6 cellular contexts compared by ENCODE assay signal in the genomic region with DNA sequence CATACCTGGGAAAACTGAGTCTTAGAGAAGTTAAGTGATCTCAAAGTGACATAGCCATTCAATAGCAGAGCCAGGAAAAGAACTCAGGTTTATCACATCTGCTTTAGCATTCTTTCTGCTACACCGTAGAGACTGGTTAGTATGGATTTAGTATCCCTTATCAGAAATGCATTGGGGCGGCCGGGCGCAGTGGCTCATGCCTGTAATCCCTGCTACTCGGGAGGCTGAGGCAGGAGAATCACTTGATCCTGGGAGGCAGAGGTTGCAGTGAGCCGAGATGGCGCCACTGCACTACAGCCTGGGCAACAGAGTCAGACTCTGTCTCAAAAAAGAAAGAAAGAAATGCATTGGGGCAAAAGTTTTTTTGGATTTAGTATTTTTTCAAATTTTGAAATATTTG. TPM values are rescaled to one million over a fixed set of nuclear protein-coding genes. Genes with fewer than 3 reads are reported as not detected.
A peak's percentile ranks its signal among the peaks of the same experiment; 100 is the strongest.
DNase-seq lines count a peak whose midpoint lies in the region; TF ChIP-seq lines count a peak whose summit lies in the region.
"Not testable (repeated sequence)": the region's sequence is repeated elsewhere in the genome, so short reads cannot be mapped to it uniquely, and the experiment has no call there.

No MANE protein-coding gene starts in this region.

- not testable (repeated sequence) for H3K27ac Mint-ChIP-seq in T-helper 2 cell treated with Interferon-gamma antibody and Interleukin-4, amounts not matched to agents 5 μg/mL and 100 μg/mL, for 36 hours; progenitor cell of endocrine pancreas
- H3K27ac Mint-ChIP-seq in activated naive CD8-positive, alpha-beta T cell treated with anti-CD3 and anti-CD28 coated beads for 36 hours: peak overlapping the region; percentile 99

- peak overlapping the region; percentile 87 to 100 (median 98); a peak in 16 of 20 replicates for H3K4me3 ChIP-seq in BLaER1 treated with 17β-estradiol and CSF1 and Interleukin-3, amounts not matched to agents 10 nM and 100 nM
- peak overlapping the region; percentile 83 for H3K4me3 ChIP-seq in HUES64 (ENCODE audit: low read length)
- peak overlapping the region; percentile 100; the same call in 1 of the 2 replicates for H3K4me3 ChIP-seq in iPS-20b (ENCODE audit: low read length)

- not testable (repeated sequence) for H3K27me3 Mint-ChIP-seq in T-helper 2 cell treated with Interferon-gamma antibody and Interleukin-4, amounts not matched to agents 5 μg/mL and 100 μg/mL, for 36 hours (ENCODE audit: low read depth); activated naive CD8-positive, alpha-beta T cell treated with anti-CD3 and anti-CD28 coated beads for 36 hours; progenitor cell of endocrine pancreas

- peaks cover 27 to 38% (median 33%) of the 10 kb centered on the region in 10 experiments for H3K4me1 ChIP-seq in BLaER1 treated with 17β-estradiol and CSF1 and Interleukin-3, amounts not matched to agents 10 nM and 100 nM
- H3K4me1 ChIP-seq in HUES64 (ENCODE audit: insufficient read depth, low read length); iPS-20b (ENCODE audit: insufficient read depth, low read length): not testable (repeated sequence)

- peak overlapping the region; percentile 84 to 96 (median 93) for H3K4me2 ChIP-seq in BLaER1 treated with 17β-estradiol and CSF1 and Interleukin-3, amounts not matched to agents 10 nM and 100 nM

- H3K27me3 ChIP-seq in BLaER1 treated with 17β-estradiol and CSF1 and Interleukin-3, amounts not matched to agents 10 nM and 100 nM; HUES64 (ENCODE audit: insufficient read depth, low read length); iPS-20b (ENCODE audit: insufficient read depth, low read length): not testable (repeated sequence)

- 92% methylated on average over 7 of the region's 7 CpGs for WGBS in HUES64

- DNase-seq in T-helper 2 cell treated with Interferon-gamma antibody and Interleukin-4, amounts not matched to agents 5 μg/mL and 100 μg/mL, for 36 hours (ENCODE audit: low spot score); activated naive CD8-positive, alpha-beta T cell treated with anti-CD3 and anti-CD28 coated beads for 36 hours; progenitor cell of endocrine pancreas (ENCODE audit: low spot score, unreplicated experiment): not testable (repeated sequence)

- peak overlapping the region; percentile 98 for H3K4me3 Mint-ChIP-seq in T-helper 2 cell treated with Interferon-gamma antibody and Interleukin-4, amounts not matched to agents 5 μg/mL and 100 μg/mL, for 36 hours
- peak overlapping the region; percentile 95 for H3K4me3 Mint-ChIP-seq in activated naive CD8-positive, alpha-beta T cell treated with anti-CD3 and anti-CD28 coated beads for 36 hours
- peak overlapping the region; percentile 95 for H3K4me3 Mint-ChIP-seq in progenitor cell of endocrine pancreas (ENCODE audit: low read depth)

- TF ChIP-seq CTCF in progenitor cell of endocrine pancreas (IDR thresholded peaks at IDR 0.05; ENCODE audit: unreplicated experiment): not testable (repeated sequence)

- H3K36me3 Mint-ChIP-seq in T-helper 2 cell treated with Interferon-gamma antibody and Interleukin-4, amounts not matched to agents 5 μg/mL and 100 μg/mL, for 36 hours (ENCODE audit: low read depth): peaks cover 28% of the 10 kb centered on the region
- peaks cover 37% of the 10 kb centered on the region for H3K36me3 Mint-ChIP-seq in activated naive CD8-positive, alpha-beta T cell treated with anti-CD3 and anti-CD28 coated beads for 36 hours
- H3K36me3 Mint-ChIP-seq in progenitor cell of endocrine pancreas (ENCODE audit: insufficient read depth): not testable (repeated sequence)

- peaks cover 0 to 52% (median 46%) of the 10 kb centered on the region in 11 experiments; a peak in 17 of 22 replicates for H4K20me1 ChIP-seq in BLaER1 treated with 17β-estradiol and CSF1 and Interleukin-3, amounts not matched to agents 10 nM and 100 nM

- H3K36me3 ChIP-seq in BLaER1 treated with 17β-estradiol and CSF1 and Interleukin-3, amounts not matched to agents 10 nM and 100 nM: peaks cover 40 to 52% (median 47%) of the 10 kb centered on the region in 11 experiments
- H3K36me3 ChIP-seq in HUES64 (ENCODE audit: insufficient read depth, low read length): peaks cover 43% of the 10 kb centered on the region
- peaks cover 40% of the 10 kb centered on the region for H3K36me3 ChIP-seq in iPS-20b (ENCODE audit: insufficient read depth, low read depth, low read length)

- H3K9me3 ChIP-seq in BLaER1 treated with 17β-estradiol and CSF1 and Interleukin-3, amounts not matched to agents 10 nM and 100 nM (replicated peaks in 1 of 11); HUES64 (ENCODE audit: insufficient read depth, low read depth, low read length); iPS-20b (ENCODE audit: insufficient read depth, low read depth, low read length): not testable (repeated sequence)

- H3K9me3 Mint-ChIP-seq in T-helper 2 cell treated with Interferon-gamma antibody and Interleukin-4, amounts not matched to agents 5 μg/mL and 100 μg/mL, for 36 hours; activated naive CD8-positive, alpha-beta T cell treated with anti-CD3 and anti-CD28 coated beads for 36 hours; progenitor cell of endocrine pancreas (ENCODE audit: low read depth): not testable (repeated sequence)

- peaks cover 44% of the 10 kb centered on the region for H3K4me1 Mint-ChIP-seq in T-helper 2 cell treated with Interferon-gamma antibody and Interleukin-4, amounts not matched to agents 5 μg/mL and 100 μg/mL, for 36 hours (ENCODE audit: low read depth)
- H3K4me1 Mint-ChIP-seq in activated naive CD8-positive, alpha-beta T cell treated with anti-CD3 and anti-CD28 coated beads for 36 hours: peaks cover 52% of the 10 kb centered on the region
- peaks cover 11% of the 10 kb centered on the region for H3K4me1 Mint-ChIP-seq in progenitor cell of endocrine pancreas (ENCODE audit: low read depth)

- peak overlapping the region in 4 of 11 experiments; percentile 91 to 95 (median 93); a peak in 7 of 22 replicates for H3K27ac ChIP-seq in BLaER1 treated with 17β-estradiol and CSF1 and Interleukin-3, amounts not matched to agents 10 nM and 100 nM
- H3K27ac ChIP-seq in HUES64 (ENCODE audit: low read depth, low read length); iPS-20b (ENCODE audit: low read length): not testable (repeated sequence)

- H3K9ac ChIP-seq in BLaER1 treated with 17β-estradiol and CSF1 and Interleukin-3, amounts not matched to agents 10 nM and 100 nM: peak overlapping the region; percentile 90 to 99 (median 96); a peak in 18 of 22 replicates
- H3K9ac ChIP-seq in HUES64 (ENCODE audit: low read depth, low read length); iPS-20b (ENCODE audit: low read depth, low read length): not testable (repeated sequence)

RNA-seq across cellular contexts. Expression of gene PSMD13, which starts 1.6 kb away (rescaled TPM):
- polyA plus RNA-seq in HUES64 (2013, experiment 1 of 2): 147 TPM
- 131 TPM for polyA plus RNA-seq in HUES64 (2013, experiment 2 of 2)
- 100 to 1,000 TPM; 235 to 239 TPM for total RNA-seq in activated naive CD8-positive, alpha-beta T cell treated with anti-CD3 and anti-CD28 coated beads for 36 hours
- 100 and 103 TPM in 2 replicates for total RNA-seq in progenitor cell of endocrine pancreas

RNA-seq across cellular contexts. Expression of gene SIRT3, which starts 2.2 kb away (rescaled TPM):
- polyA plus RNA-seq in HUES64 (2013, experiment 1 of 2): 8.2 TPM
- 12.5 TPM for polyA plus RNA-seq in HUES64 (2013, experiment 2 of 2)
- total RNA-seq in activated naive CD8-positive, alpha-beta T cell treated with anti-CD3 and anti-CD28 coated beads for 36 hours: 10 to 100 TPM; 18.6 to 20.5 TPM
- total RNA-seq in progenitor cell of endocrine pancreas: 27.0 and 29.3 TPM in 2 replicates

RNA-seq across cellular contexts. Expression of gene RIC8A, which starts 30.8 kb away (rescaled TPM):
- polyA plus RNA-seq in HUES64 (2013, experiment 1 of 2): 47.4 TPM
- polyA plus RNA-seq in HUES64 (2013, experiment 2 of 2): 42.4 TPM
- 100 to 1,000 TPM; 105 to 111 TPM for total RNA-seq in activated naive CD8-positive, alpha-beta T cell treated with anti-CD3 and anti-CD28 coated beads for 36 hours
- 83.7 and 88.0 TPM in 2 replicates for total RNA-seq in progenitor cell of endocrine pancreas

RNA-seq across cellular contexts. Expression of gene BET1L, which starts 31.1 kb away (rescaled TPM):
- 19.6 TPM for polyA plus RNA-seq in HUES64 (2013, experiment 1 of 2)
- polyA plus RNA-seq in HUES64 (2013, experiment 2 of 2): 19.7 TPM
- total RNA-seq in activated naive CD8-positive, alpha-beta T cell treated with anti-CD3 and anti-CD28 coated beads for 36 hours: 10 to 100 TPM; 44.0 to 45.5 TPM
- 46.9 and 49.6 TPM in 2 replicates for total RNA-seq in progenitor cell of endocrine pancreas

RNA-seq across cellular contexts. Expression of gene NLRP6, which starts 39.9 kb away (rescaled TPM):
- polyA plus RNA-seq in HUES64 (2013, experiment 1 of 2): not detected
- not detected for polyA plus RNA-seq in HUES64 (2013, experiment 2 of 2)
- 1 to 10 TPM; 3.7 to 3.8 TPM for total RNA-seq in activated naive CD8-positive, alpha-beta T cell treated with anti-CD3 and anti-CD28 coated beads for 36 hours
- not detected in 2 replicates for total RNA-seq in progenitor cell of endocrine pancreas
